Comparison of ENCODE assay signal across 13 cellular contexts in genomic region chr19:1837222-1837565, GRCh38.
"Had no signal": no experiment of that assay in that cellular context is flagged by ENCODE, and none has a peak within 500 bp of the region (broad histone marks: within the 10 kb centered on the region; RNA-seq: fewer than 3 reads in every experiment).

No MANE protein-coding gene starts in this region.

- H3K9me3 Mint-ChIP-seq: activated naive CD4-positive, alpha-beta T cell treated with anti-CD3 and anti-CD28 coated beads, Interleukin-2, amount 10 ng/mL, durations not matched to agents 7 days and 5 days; activated T-helper 2 cell treated with anti-CD3 and anti-CD28 coated beads, Interferon-gamma antibody, Interleukin-2, Interleukin-4, amounts not matched to agents 10 μg/mL and 5 μg/mL and 100 μg/mL, durations not matched to agents 14 hours and 24 hours and 36 hours; natural killer cell treated with Interleukin-12 subunit alpha and Interleukin-12 subunit beta and Interleukin-15 and Interleukin-18, amount 100 ng/mL, for 72 hours had no signal

- ATAC-seq: left ventricle myocardium superior had no signal

- DNase-seq: amniotic stem cell, kidney, left ventricle myocardium superior had no signal

- H3K36me3 ChIP-seq: thoracic aorta had no signal

- FAIRE-seq: colon, kidney, small intestine had no signal

- H3K27me3 Mint-ChIP-seq: activated CD8-positive, alpha-beta memory T cell treated with anti-CD3 and anti-CD28 coated beads, Interleukin-2, amount 10 ng/mL, durations not matched to agents 7 days and 5 days; activated naive CD4-positive, alpha-beta T cell treated with anti-CD3 and anti-CD28 coated beads, Interleukin-2, amount 10 ng/mL, durations not matched to agents 7 days and 5 days; natural killer cell treated with Interleukin-12 subunit alpha and Interleukin-12 subunit beta and Interleukin-15 and Interleukin-18, amount 100 ng/mL, for 72 hours had no signal

- H3K27ac ChIP-seq: body of pancreas, esophagus muscularis mucosa, stomach, thoracic aorta had no signal

- H3K36me3 Mint-ChIP-seq: activated CD8-positive, alpha-beta memory T cell treated with anti-CD3 and anti-CD28 coated beads, Interleukin-2, amount 10 ng/mL, durations not matched to agents 7 days and 5 days; activated naive CD4-positive, alpha-beta T cell treated with anti-CD3 and anti-CD28 coated beads, Interleukin-2, amount 10 ng/mL, durations not matched to agents 7 days and 5 days; natural killer cell treated with Interleukin-12 subunit alpha and Interleukin-12 subunit beta and Interleukin-15 and Interleukin-18, amount 100 ng/mL, for 72 hours had no signal

- H3K4me3 ChIP-seq: body of pancreas, esophagus muscularis mucosa, stomach, thoracic aorta had no signal

- H3K27ac Mint-ChIP-seq: activated naive CD4-positive, alpha-beta T cell treated with anti-CD3 and anti-CD28 coated beads, Interleukin-2, amount 10 ng/mL, durations not matched to agents 7 days and 5 days; activated T-helper 2 cell treated with anti-CD3 and anti-CD28 coated beads, Interferon-gamma antibody, Interleukin-2, Interleukin-4, amounts not matched to agents 10 μg/mL and 5 μg/mL and 100 μg/mL, durations not matched to agents 14 hours and 24 hours and 36 hours; natural killer cell treated with Interleukin-12 subunit alpha and Interleukin-12 subunit beta and Interleukin-15 and Interleukin-18, amount 100 ng/mL, for 72 hours had no signal

- H3K9me3 ChIP-seq: body of pancreas, esophagus muscularis mucosa, stomach, thoracic aorta had no signal

- H3K27me3 ChIP-seq: body of pancreas, esophagus muscularis mucosa, stomach had no signal

- H3K4me3 Mint-ChIP-seq: activated CD8-positive, alpha-beta memory T cell treated with anti-CD3 and anti-CD28 coated beads, Interleukin-2, amount 10 ng/mL, durations not matched to agents 7 days and 5 days; activated naive CD4-positive, alpha-beta T cell treated with anti-CD3 and anti-CD28 coated beads, Interleukin-2, amount 10 ng/mL, durations not matched to agents 7 days and 5 days; natural killer cell treated with Interleukin-12 subunit alpha and Interleukin-12 subunit beta and Interleukin-15 and Interleukin-18, amount 100 ng/mL, for 72 hours had no signal
